Comparison of ENCODE assay signal across 17 cellular contexts in genomic region chr4:182453830-182454229, GRCh38.
"Had no signal": no experiment of that assay in that cellular context is flagged by ENCODE, and none has a peak within 500 bp of the region (broad histone marks: within the 10 kb centered on the region; RNA-seq: fewer than 3 reads in every experiment).

No MANE protein-coding gene starts in this region.

- H3K36me3 Mint-ChIP-seq: natural killer cell; stimulated activated naive B cell treated with anti-CD40 and anti-IgM and Interleukin-4, amounts not matched to agents 10 μg/mL and 1 μg/mL and 100 μg/mL, for 72 hours had no signal

- H3K9me3 Mint-ChIP-seq: activated naive CD4-positive, alpha-beta T cell treated with anti-CD3 and anti-CD28 coated beads for 36 hours; activated T-helper 17 cell treated with anti-CD3 and anti-CD28 coated beads, Interleukin-2, amount 50 U/mL, for 72 hours; dendritic cell treated with granulocyte-macrophage colony-stimulating factor and Interleukin-4, amounts not matched to agents 40 ng/mL and 50 ng/mL, for 4 days; stimulated activated naive B cell treated with anti-CD40 and anti-IgM and Interleukin-4, amounts not matched to agents 10 μg/mL and 1 μg/mL and 100 μg/mL, for 72 hours had no signal

- H3K4me3 Mint-ChIP-seq: activated naive CD4-positive, alpha-beta T cell treated with anti-CD3 and anti-CD28 coated beads for 36 hours; activated T-helper 17 cell treated with anti-CD3 and anti-CD28 coated beads, Interleukin-2, amount 50 U/mL, for 72 hours; dendritic cell treated with granulocyte-macrophage colony-stimulating factor and Interleukin-4, amounts not matched to agents 40 ng/mL and 50 ng/mL, for 4 days; natural killer cell; stimulated activated naive B cell treated with anti-CD40 and anti-IgM and Interleukin-4, amounts not matched to agents 10 μg/mL and 1 μg/mL and 100 μg/mL, for 72 hours had no signal

- H3K4me1 Mint-ChIP-seq: activated T-helper 17 cell treated with anti-CD3 and anti-CD28 coated beads, Interleukin-2, amount 50 U/mL, for 72 hours had no signal

- DNase-seq: activated CD4-positive, alpha-beta T cell treated with anti-CD3 and anti-CD28 coated beads for 1 hour; activated CD4-positive, alpha-beta T cell treated with anti-CD3 and anti-CD28 coated beads, Interleukin-2, amount 50 U/mL, for 48 hours; activated naive CD4-positive, alpha-beta T cell treated with anti-CD3 and anti-CD28 coated beads for 36 hours; effector memory CD4-positive, alpha-beta T cell; foreskin keratinocyte; kidney glomerular epithelial cell; mesendoderm; natural killer cell; stimulated activated CD4-positive, alpha-beta T cell treated with anti-CD3 and anti-CD28 coated beads, Interleukin-15, amount 100 ng/mL, for 24 hours; stimulated activated CD4-positive, alpha-beta T cell treated with anti-CD3 and anti-CD28 coated beads, Interleukin-4, amount 100 ng/mL, for 1 hour; stimulated activated naive B cell treated with anti-CD40 and anti-IgM and Interleukin-4, amounts not matched to agents 10 μg/mL and 1 μg/mL and 100 μg/mL, for 72 hours; thyroid gland; uterus had no signal

- H3K27ac Mint-ChIP-seq: activated naive CD4-positive, alpha-beta T cell treated with anti-CD3 and anti-CD28 coated beads for 36 hours; activated T-helper 17 cell treated with anti-CD3 and anti-CD28 coated beads, Interleukin-2, amount 50 U/mL, for 72 hours; dendritic cell treated with granulocyte-macrophage colony-stimulating factor and Interleukin-4, amounts not matched to agents 40 ng/mL and 50 ng/mL, for 4 days; natural killer cell; progenitor cell of endocrine pancreas; stimulated activated naive B cell treated with anti-CD40 and anti-IgM and Interleukin-4, amounts not matched to agents 10 μg/mL and 1 μg/mL and 100 μg/mL, for 72 hours had no signal

- H3K27me3 ChIP-seq: foreskin keratinocyte, right atrium auricular region, thyroid gland, uterus had no signal

- H3K27me3 Mint-ChIP-seq: progenitor cell of endocrine pancreas had no signal

- ATAC-seq: activated T-helper 17 cell treated with anti-CD3 and anti-CD28 coated beads, Interleukin-2, amount 50 U/mL, for 72 hours; foreskin keratinocyte; natural killer cell; stimulated activated naive B cell treated with anti-CD40 and anti-IgM and Interleukin-4, amounts not matched to agents 10 μg/mL and 1 μg/mL and 100 μg/mL, for 72 hours had no signal

- H3K4me1 ChIP-seq: uterus had no signal

- H3K9me3 ChIP-seq: right atrium auricular region, thyroid gland, uterus had no signal

- H3K27ac ChIP-seq: foreskin keratinocyte, right atrium auricular region, thyroid gland, uterus had no signal

- H3K4me3 ChIP-seq: right atrium auricular region, thyroid gland, uterus had no signal

- H3K36me3 ChIP-seq: right atrium auricular region, thyroid gland, uterus had no signal
